ENCODE assay signal across 18 cellular contexts in genomic region chr2:241065355-241065803, GRCh38. TPM values are rescaled to one million over a fixed set of nuclear protein-coding genes. Genes with fewer than 3 reads are reported as not detected.
DNase-seq lines count a peak whose midpoint lies in the region; ATAC-seq and TF ChIP-seq lines count a peak whose summit lies in the region.
"Had no signal": no experiment of that assay in that cellular context is flagged by ENCODE, and none has a peak within 500 bp of the region (broad histone marks: within the 10 kb centered on the region; RNA-seq: fewer than 3 reads in every experiment).

No MANE protein-coding gene starts in this region.

- H4K20me1 ChIP-seq in mammary epithelial cell (ENCODE audit: insufficient read depth, low read length) = no peaks in the 10 kb centered on the region

- no peaks in the 10 kb centered on the region for H3K27me3 Mint-ChIP-seq in MCF 10A (ENCODE audit: insufficient read depth, unreplicated experiment)
- no peaks in the 10 kb centered on the region for H3K27me3 Mint-ChIP-seq in WTC11 (ENCODE audit: low read depth)
- H3K27me3 Mint-ChIP-seq in type B pancreatic cell = no peaks in the 10 kb centered on the region

- dilution Hi-C loops in mammary epithelial cell (cut with HindIII; ENCODE audit: low sequenced_read_pairs) = no loop called here

- H3K4me1 Mint-ChIP-seq in MCF 10A (ENCODE audit: insufficient read depth, unreplicated experiment) = peaks cover 16% of the 10 kb centered on the region
- no peaks in the 10 kb centered on the region for H3K4me1 Mint-ChIP-seq in WTC11
- H3K4me1 Mint-ChIP-seq in type B pancreatic cell (ENCODE audit: unreplicated experiment) = peaks cover 5% of the 10 kb centered on the region

- no peak for ATAC-seq in WTC11
- no peak for ATAC-seq in lung (ENCODE audit: insufficient read depth, low FRiP score)
- no peak for ATAC-seq in HG02588 (IDR thresholded peaks at IDR 0.05; ENCODE audit: unreplicated experiment)

- H3K4me3 Mint-ChIP-seq in MCF 10A (ENCODE audit: unreplicated experiment) (no peak overlapping the region), WTC11 (no peak overlapping the region), type B pancreatic cell (no peak overlapping the region)

- H3K4me3 ChIP-seq in mammary epithelial cell (replicated peaks in 1 of 3; ENCODE audit: insufficient read depth in 1 of 3, low read depth in 2 of 3, low read length in 3 of 3) = no peak overlapping the region
- no peak overlapping the region for H3K4me3 ChIP-seq in lung
- no peak overlapping the region for H3K4me3 ChIP-seq in foreskin fibroblast (ENCODE audit: low read depth in 1 of 2, low read length in 2 of 2)
- H3K4me3 ChIP-seq: GM23248, PC-9 had no signal

- 95% methylated on average over 25 of the region's 27 CpGs for WGBS in mammary epithelial cell (ENCODE audit: low coverage, missing lambda C conversion rate)
- WGBS in lung, 2 donors = 94 to 95% methylated on average over 25 to 27 of the region's 27 CpGs

- H3K9me3 ChIP-seq in mammary epithelial cell (replicated peaks; ENCODE audit: insufficient read depth, low read length) = no peaks in the 10 kb centered on the region
- no peaks in the 10 kb centered on the region for H3K9me3 ChIP-seq in lung (ENCODE audit: control insufficient read depth in 2 of 2, insufficient read depth in 1 of 2, low read length in 1 of 2)

- TF ChIP-seq CTCF in MCF 10A (IDR thresholded peaks at IDR 0.05; ENCODE audit: unreplicated experiment) (no peak), mammary epithelial cell (conservative IDR thresholded peaks at IDR 0.05 in 1 of 2, IDR thresholded peaks at IDR 0.05 in 1 of 2; ENCODE audit: extremely low read depth in 1 of 2, insufficient read depth in 1 of 2, low read depth in 1 of 2, low read length in 2 of 2) (no peak), WTC11 (IDR thresholded peaks at IDR 0.05) (no peak), lung (IDR thresholded peaks at IDR 0.05; ENCODE audit: control extremely low read depth, extremely low read depth) (no peak), type B pancreatic cell (conservative IDR thresholded peaks at IDR 0.05) (no peak), foreskin fibroblast (IDR thresholded peaks at IDR 0.05; ENCODE audit: low read depth, low read length) (no peak)

- no peaks in the 10 kb centered on the region for H3K36me3 ChIP-seq in mammary epithelial cell (ENCODE audit: insufficient read depth, low read length)
- H3K36me3 ChIP-seq in lung (ENCODE audit: control insufficient read depth in 2 of 2, insufficient read depth in 2 of 2, low read length in 2 of 2) = peaks cover 0 to 37% of the 10 kb centered on the region in 2 donors

- intact Hi-C loops in MCF 10A (cut with micrococcal nuclease) = no loop called here
- intact Hi-C loops in mammary epithelial cell (cut with micrococcal nuclease) = no loop called here

- CTCF ChIA-PET in MCF 10A (lab: Yijun Ruan, JAX) = interaction anchor here (0.8 kb wide), 1 partner anchor 269 kb away, joined by 3 read pairs; no protein-coding TSS in a partner anchor
- CTCF ChIA-PET in mammary epithelial cell (lab: Charles Lee; ENCODE audit: low non-redundant PET) = no interaction called here
- CTCF ChIA-PET in WTC11 (lab: Charles Lee) = interaction anchor here (1.0 to 4.6 kb wide), 4 partner anchors 13 to 214 kb away, joined by 3 to 12 read pairs (median 6); no protein-coding TSS in a partner anchor

- DNase-seq in MCF 10A (ENCODE audit: unreplicated experiment) = no peak
- no peak for DNase-seq in mammary epithelial cell
- peak; percentile 16 for DNase-seq in WTC11 (ENCODE audit: low spot score)
- peak; percentile 25 for DNase-seq in lung (ENCODE audit: low spot score)
- DNase-seq in type B pancreatic cell (ENCODE audit: extremely low spot score, unreplicated experiment) = peak; percentile 57
- DNase-seq in NCI-H2171 (lab: John Stamatoyannopoulos, UW) = no peak
- DNase-seq in foreskin fibroblast = no peak
- DNase-seq: AML-193; CD4-positive, CD25-positive, alpha-beta regulatory T cell; DMS79 treated with DMSO at 0.1 percent for 48 hours; GM23248; Kasumi-1; NCI-H1436; NCI-H2029 treated with DMSO at 0.1 percent for 48 hours; NCI-H226; NCI-H69; PC-9 had no signal

- in situ Hi-C loops in mammary epithelial cell (cut with MboI; ENCODE audit: low sequenced_read_pairs in 2 of 2) = loop anchor here in 1 of 2 donors (25.0 kb wide), 1 partner anchor 203 kb away; the partner anchor contains the start of gene AGXT

- no peak overlapping the region for H3K4me2 ChIP-seq in mammary epithelial cell (ENCODE audit: insufficient read depth, low read depth, low read length)
- H3K4me2 ChIP-seq: PC-9 had no signal

- peak overlapping the region; percentile 31 for H3K27ac Mint-ChIP-seq in MCF 10A (ENCODE audit: low read depth, unreplicated experiment)
- H3K27ac Mint-ChIP-seq in WTC11 = no peak overlapping the region
- no peak overlapping the region for H3K27ac Mint-ChIP-seq in type B pancreatic cell
- H3K27ac Mint-ChIP-seq: CD4-positive, CD25-positive, alpha-beta regulatory T cell had no signal

- BruUV-seq in MCF 10A (replicated peaks; lab: Mats Ljungman, UMichigan) (no TSS peak), mammary epithelial cell (replicated peaks; lab: Mats Ljungman, UMichigan) (no TSS peak)

- H3K36me3 Mint-ChIP-seq in MCF 10A (ENCODE audit: insufficient read depth, unreplicated experiment) (peaks cover 17% of the 10 kb centered on the region), WTC11 (no peaks in the 10 kb centered on the region), type B pancreatic cell (no peaks in the 10 kb centered on the region)
- H3K36me3 Mint-ChIP-seq: CD4-positive, CD25-positive, alpha-beta regulatory T cell had no signal

- no peaks in the 10 kb centered on the region for H3K79me2 ChIP-seq in mammary epithelial cell (ENCODE audit: insufficient read depth, low read length)

- POLR2A ChIA-PET in MCF 10A (lab: Yijun Ruan, JAX) = no interaction called here
- POLR2A ChIA-PET in WTC11 (lab: Charles Lee) = no interaction called here

- H3K27ac ChIP-seq in mammary epithelial cell (ENCODE audit: insufficient read depth, low read depth, low read length) (no peak overlapping the region), lung (ENCODE audit: low read depth in 1 of 2, low read length in 1 of 2) (no peak overlapping the region)
- H3K27ac ChIP-seq: GM23248, PC-9 had no signal

- H3K9me3 Mint-ChIP-seq in MCF 10A (ENCODE audit: unreplicated experiment) (no peaks in the 10 kb centered on the region), WTC11 (no peaks in the 10 kb centered on the region), type B pancreatic cell (no peaks in the 10 kb centered on the region)
- H3K9me3 Mint-ChIP-seq: CD4-positive, CD25-positive, alpha-beta regulatory T cell had no signal

- no peak overlapping the region for H2AFZ ChIP-seq in mammary epithelial cell (ENCODE audit: low read depth, low read length)
- H2AFZ ChIP-seq: GM23248, PC-9 had no signal

- H3K27me3 ChIP-seq in mammary epithelial cell (ENCODE audit: insufficient read depth, low read length) (peaks cover 2% of the 10 kb centered on the region), lung (ENCODE audit: control insufficient read depth, insufficient read depth) (no peaks in the 10 kb centered on the region)

- H3K4me1 ChIP-seq in mammary epithelial cell (ENCODE audit: insufficient read depth, low read length) = peaks cover 24% of the 10 kb centered on the region
- H3K4me1 ChIP-seq in lung (ENCODE audit: control insufficient read depth in 2 of 2, insufficient read depth in 2 of 2, low read length in 2 of 2) = peaks cover 0 to 4% of the 10 kb centered on the region in 2 donors

- no peak overlapping the region for H3K9ac ChIP-seq in mammary epithelial cell (ENCODE audit: insufficient read depth, low read length)
- H3K9ac ChIP-seq: GM23248 had no signal

TF ChIP-seq in WTC11, 78 proteins besides CTCF, POLR2A, EP300 and RAD21 (continues in another document):
- TF ChIP-seq ATF3 (CRISPR knock-in tag; conservative IDR thresholded peaks at IDR 0.05) (no peak), TCF7 (CRISPR knock-in tag; IDR thresholded peaks at IDR 0.05; ENCODE audit: low read depth) (no peak), MLX (CRISPR knock-in tag; IDR thresholded peaks at IDR 0.05) (no peak), USF1 (CRISPR knock-in tag; IDR thresholded peaks at IDR 0.05) (no peak)

RNA-seq across cellular contexts. Expression of gene MTERF4, which starts 36.7 kb away (rescaled TPM):
- total RNA-seq in MCF 10A (2022) (29.9 and 34.3 TPM in 2 replicates), mammary epithelial cell (10 to 100 TPM; 18.5 to 21.7 TPM), WTC11 (2021) (22.4 to 25.4 TPM (median 23.3 TPM) in 3 replicates), lung (10 to 100 TPM; 24.7 to 50.1 TPM), type B pancreatic cell (ENCODE audit: low replicate concordance) (38.9 and 46.3 TPM in 2 replicates)
- polyA plus RNA-seq in mammary epithelial cell (26.5 TPM), lung (10 to 100 TPM; 23.5 to 30.3 TPM)
- polyA minus RNA-seq in mammary epithelial cell = 18.9 TPM

Comparison
In these comparisons a context has a peak if more than half of its experiments do, and no peak if none do; other contexts are left out.
1. DNase-seq: peak in WTC11 (single experiment), lung (single experiment) and type B pancreatic cell (single experiment); none in MCF 10A (single experiment), mammary epithelial cell (single experiment), NCI-H2171 (single experiment) and foreskin fibroblast (0 of 2).